Comparison of ENCODE assay signal across 15 cellular contexts in genomic region chr18:7856099-7856498, GRCh38.
"Had no signal": no experiment of that assay in that cellular context is flagged by ENCODE, and none has a peak within 500 bp of the region (broad histone marks: within the 10 kb centered on the region; RNA-seq: fewer than 3 reads in every experiment).

No MANE protein-coding gene starts in this region.

- H3K4me3 ChIP-seq: ascending aorta, prostate gland had no signal

- H3K27ac ChIP-seq: ascending aorta, prostate gland, VCaP had no signal

- H3K4me1 ChIP-seq: prostate gland had no signal

- H3K36me3 ChIP-seq: ascending aorta, prostate gland had no signal

- H3K9me3 ChIP-seq: ascending aorta, prostate gland had no signal

- ATAC-seq: sciatic nerve; stimulated activated naive B cell treated with anti-CD40 and anti-IgM and Interleukin-4, amounts not matched to agents 10 μg/mL and 1 μg/mL and 100 μg/mL, for 72 hours; T-cell had no signal

- DNase-seq: activated CD4-positive, alpha-beta memory T cell treated with anti-CD3 and anti-CD28 coated beads, Interleukin-2, amount 10 ng/mL, durations not matched to agents 7 days and 5 days; activated CD8-positive, alpha-beta memory T cell treated with anti-CD3 and anti-CD28 coated beads, Interleukin-2, amount 50 U/mL, for 4 hours; activated naive CD8-positive, alpha-beta T cell treated with anti-CD3 and anti-CD28 coated beads, Interleukin-2, amount 10 ng/mL, durations not matched to agents 7 days and 5 days; activated T-cell treated with anti-CD3 and anti-CD28 coated beads, Interleukin-2, amount 50 U/mL, for 72 hours; central memory CD4-positive, alpha-beta T cell; erythroblast; immature natural killer cell; nephron progenitor cell; stimulated activated CD4-positive, alpha-beta T cell treated with anti-CD3 and anti-CD28 coated beads, Interleukin-2, amount 100 ng/mL, for 24 hours; stimulated activated naive B cell treated with anti-CD40 and anti-IgM and Interleukin-4, amounts not matched to agents 10 μg/mL and 1 μg/mL and 100 μg/mL, for 72 hours; T-cell had no signal

- H3K27me3 ChIP-seq: ascending aorta had no signal
